In the genomic region with DNA sequence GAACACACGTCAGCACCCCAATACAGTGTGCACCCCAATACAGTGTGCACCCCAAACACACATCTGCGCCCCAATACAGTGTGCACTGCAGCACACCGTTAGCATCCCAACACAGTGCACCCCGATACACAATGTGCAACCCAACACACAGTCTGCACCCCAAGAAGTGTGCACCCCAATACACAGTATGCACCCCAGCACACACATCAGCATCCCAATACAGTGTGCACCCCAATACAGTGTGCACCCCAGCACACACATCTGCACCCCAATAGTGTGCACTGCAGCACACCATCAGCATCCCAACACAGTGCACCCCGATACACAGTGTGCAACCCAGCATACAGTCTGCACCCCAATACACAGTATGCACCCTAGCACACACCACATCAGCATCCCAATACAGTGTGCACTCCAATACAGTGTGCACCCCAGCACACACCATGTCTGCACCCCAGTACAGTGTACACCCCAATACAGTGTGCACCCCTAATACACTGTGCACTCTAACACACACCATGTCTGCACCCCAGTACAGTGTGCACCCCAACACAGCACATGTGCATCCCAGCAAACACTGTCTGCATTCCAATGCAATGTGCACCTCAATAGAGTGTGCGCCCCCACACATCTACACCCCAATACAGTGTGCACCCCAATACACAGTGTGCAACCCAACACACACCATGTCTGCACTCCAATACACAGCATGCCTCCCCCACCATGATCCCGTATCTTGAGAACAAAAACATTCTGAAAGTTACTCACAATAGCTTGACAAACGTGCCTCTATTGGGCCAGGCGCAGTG, we compare ENCODE assay signal across 8 cellular contexts. TPM values are rescaled to one million over a fixed set of nuclear protein-coding genes. Genes with fewer than 3 reads are reported as not detected.
DNase-seq lines count a peak whose midpoint lies in the region; ATAC-seq, FAIRE-seq and TF ChIP-seq lines count a peak whose summit lies in the region.

No MANE protein-coding gene starts in this region.

- no peaks in the 10 kb centered on the region for H3K9me3 Mint-ChIP-seq in nephron

- FAIRE-seq in GM12891 (lab: Jason Lieb, UNC) (no peak), bronchial epithelial cell (lab: Jason Lieb, UNC) (peak; percentile 92)

- TF ChIP-seq CTCF in bronchial epithelial cell (IDR thresholded peaks at IDR 0.05; ENCODE audit: insufficient read depth, low read length, severe bottlenecking) (no peak), nephron (IDR thresholded peaks at IDR 0.05; ENCODE audit: unreplicated experiment in 3 of 3) (no peak)

- H3K27me3 Mint-ChIP-seq in nephron (ENCODE audit: low read depth), result no peaks in the 10 kb centered on the region

- H3K4me1 Mint-ChIP-seq in nephron, result peaks cover 32% of the 10 kb centered on the region

- H3K36me3 ChIP-seq in bronchial epithelial cell (ENCODE audit: control insufficient read depth, insufficient read depth, low read length), result peaks cover 4% of the 10 kb centered on the region

- H3K27me3 ChIP-seq in bronchial epithelial cell (ENCODE audit: control insufficient read depth, insufficient read depth, low read length), result no peaks in the 10 kb centered on the region

- peak; percentile 3 for ATAC-seq in HG03520 (IDR thresholded peaks at IDR 0.05; ENCODE audit: unreplicated experiment)
- no peak for ATAC-seq in left colon
- no peak for ATAC-seq in GM21423 (IDR thresholded peaks at IDR 0.05; ENCODE audit: unreplicated experiment)

- no peak for DNase-seq in GM12891 (ENCODE audit: insufficient read length, low spot score)
- no peak for DNase-seq in bronchial epithelial cell (ENCODE audit: low read depth)
- no peak for DNase-seq in left colon
- DNase-seq in central memory CD4-positive, alpha-beta T cell, result no peak
- no peak for DNase-seq in NK-92 treated with Interleukin-12 subunit alpha and Interleukin-12 subunit beta, amount 100 ng/mL, for 24 hours (lab: John Stamatoyannopoulos, UW)

- peak overlapping the region; percentile 59 for H3K4me3 ChIP-seq in bronchial epithelial cell (ENCODE audit: low read depth, low read length)

- intact Hi-C loops in left colon (cut with DNase I, micrococcal nuclease), result no loop called here

- H3K36me3 Mint-ChIP-seq in nephron (ENCODE audit: low read depth), result peaks cover 14% of the 10 kb centered on the region

- TF ChIP-seq POLR2A in GM12891 (IDR thresholded peaks at IDR 0.05; ENCODE audit: low read depth, low read length), result no peak

- peak overlapping the region; percentile 8 to 46 (median 42) for H3K27ac Mint-ChIP-seq in nephron

- H3K4me3 Mint-ChIP-seq in nephron, result peak overlapping the region; percentile 77 to 89 (median 83)

TF ChIP-seq in GM12891, 5 proteins besides CTCF, POLR2A, EP300 and RAD21:
- no peak for TF ChIP-seq POLR2AphosphoS5 (IDR thresholded peaks at IDR 0.05; ENCODE audit: low read depth, low read length)
- TF ChIP-seq POU2F2 (IDR thresholded peaks at IDR 0.05; ENCODE audit: low read depth, low read length), result 0 out of 2 replicates have a peak, but pooled peaks have one; percentile 23
- 0 out of 2 replicates have a peak, but pooled peaks have one; percentile 7 for TF ChIP-seq TAF1 (IDR thresholded peaks at IDR 0.05; ENCODE audit: low read depth, low read length)

RNA-seq across cellular contexts. Expression of a gene that starts 0.9 kb away (rescaled TPM):
- polyA plus RNA-seq in GM12891 (2012; ENCODE audit: low read depth, missing spikeins), result 67.0 TPM
- 108 and 152 TPM in 2 replicates for total RNA-seq in bronchial epithelial cell
- total RNA-seq in left colon, result 10 to 100 TPM; 38.4 to 55.8 TPM

RNA-seq across cellular contexts. Expression of a gene that starts 6.7 kb away (rescaled TPM):
- polyA plus RNA-seq in GM12891 (2012; ENCODE audit: low read depth, missing spikeins), result 19.1 TPM
- total RNA-seq in bronchial epithelial cell (13.4 and 19.1 TPM in 2 replicates), left colon (10 to 100 TPM; 13.2 to 15.2 TPM)
